13 cellular contexts compared by ENCODE assay signal in the genomic region with DNA sequence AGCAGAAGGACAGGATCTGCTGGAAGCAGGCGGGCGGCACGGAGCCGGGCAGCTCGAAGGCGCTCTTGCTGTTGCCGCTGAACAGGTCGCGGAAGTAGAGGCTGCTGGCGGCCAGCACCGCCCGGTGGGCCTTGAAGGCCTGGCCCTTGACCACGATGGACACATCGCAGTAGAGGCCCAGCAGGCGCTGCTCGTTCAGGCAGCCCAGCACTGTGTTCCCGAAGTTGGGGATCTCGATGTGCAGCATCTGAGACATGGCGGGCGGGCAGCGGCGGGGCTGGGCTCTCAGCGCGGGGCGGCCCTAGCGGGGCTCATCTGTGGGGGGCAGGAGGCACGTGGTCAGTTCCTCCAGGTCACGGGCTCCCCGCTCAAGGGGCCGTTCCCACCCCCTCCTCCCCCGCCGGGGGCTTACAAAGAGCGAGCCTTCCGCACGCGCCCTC. TPM values are rescaled to one million over a fixed set of nuclear protein-coding genes. Genes with fewer than 3 reads are reported as not detected.
DNase-seq lines count a peak whose midpoint lies in the region; ATAC-seq and TF ChIP-seq lines count a peak whose summit lies in the region.
"Had no signal": no experiment of that assay in that cellular context is flagged by ENCODE, and none has a peak within 500 bp of the region (broad histone marks: within the 10 kb centered on the region; RNA-seq: fewer than 3 reads in every experiment).

No MANE protein-coding gene starts in this region.

- H3K4me3 ChIP-seq in AG10803 (ENCODE audit: low read length), result peak overlapping the region; percentile 63
- H3K4me3 ChIP-seq in RWPE2 (ENCODE audit: severe bottlenecking), result peak overlapping the region; percentile 35
- H3K4me3 ChIP-seq in fibroblast of villous mesenchyme (ENCODE audit: low read depth, low read length), result peak overlapping the region; percentile 62
- H3K4me3 ChIP-seq in neural cell (ENCODE audit: low read length), result peak overlapping the region; percentile 87

- H3K27me3 ChIP-seq in RWPE2 (ENCODE audit: insufficient read depth, poor library complexity, severe bottlenecking), result no peaks in the 10 kb centered on the region
- peaks cover 4% of the 10 kb centered on the region for H3K27me3 ChIP-seq in neural cell (ENCODE audit: insufficient read depth, low read depth, low read length)
- H3K27me3 ChIP-seq: Peyer's patch had no signal

- H3K4me1 ChIP-seq in RWPE2 (ENCODE audit: insufficient read depth, poor library complexity, severe bottlenecking), result peaks cover 18% of the 10 kb centered on the region

- intact Hi-C loops in left cardiac atrium (cut with DNase I), result no loop called here

- no peaks in the 10 kb centered on the region for H4K20me1 ChIP-seq in neural cell (ENCODE audit: insufficient read depth)

- H3K9ac ChIP-seq in neural cell (ENCODE audit: low read length), result no peak overlapping the region

- no peak overlapping the region for H3K4me2 ChIP-seq in neural cell (ENCODE audit: low read length)

- no peak for ATAC-seq in RWPE2 (ENCODE audit: low read depth)
- ATAC-seq in left cardiac atrium, result no peak
- ATAC-seq in HG02571 (IDR thresholded peaks at IDR 0.05; ENCODE audit: unreplicated experiment), result no peak

- TF ChIP-seq CTCF in AG10803 (conservative IDR thresholded peaks at IDR 0.05; ENCODE audit: low read length) (no peak), RWPE2 (IDR thresholded peaks at IDR 0.05; ENCODE audit: poor library complexity, severe bottlenecking) (no peak), fibroblast of villous mesenchyme (IDR thresholded peaks at IDR 0.05; ENCODE audit: insufficient read depth, low read depth, low read length) (no peak), neural cell (IDR thresholded peaks at IDR 0.05; ENCODE audit: poor library complexity, severe bottlenecking) (no peak)

- DNase-seq in AG10803 (ENCODE audit: low read depth) (no peak), RWPE2 (ENCODE audit: low spot score) (no peak), fibroblast of villous mesenchyme (ENCODE audit: low read depth) (no peak), NCI-H2227 (lab: John Stamatoyannopoulos, UW; ENCODE audit: unreplicated experiment) (no peak), DMS 273 treated with DMSO at 0.1 percent for 48 hours (lab: John Stamatoyannopoulos, UW) (no peak), left cardiac atrium (no peak)
- DNase-seq: activated CD4-positive, CD25-positive, alpha-beta regulatory T cell; CD4-positive, alpha-beta memory T cell; effector CD8-positive, alpha-beta T cell; NCI-H1930 had no signal

- no peak for TF ChIP-seq EP300 in neural cell (conservative IDR thresholded peaks at IDR 0.05; ENCODE audit: poor library complexity, severe bottlenecking)

- H3K9me3 ChIP-seq in RWPE2 (ENCODE audit: severe bottlenecking), result no peaks in the 10 kb centered on the region
- no peaks in the 10 kb centered on the region for H3K9me3 ChIP-seq in neural cell (ENCODE audit: low read length)
- H3K9me3 ChIP-seq: Peyer's patch had no signal

- H3K79me2 ChIP-seq in neural cell (replicated peaks; ENCODE audit: insufficient read depth, low read length), result no peaks in the 10 kb centered on the region

- no peaks in the 10 kb centered on the region; the same call in 1 of the 2 replicates for H3K36me3 ChIP-seq in RWPE2 (ENCODE audit: low read depth)
- H3K36me3 ChIP-seq in neural cell (ENCODE audit: insufficient read depth, low read length), result no peaks in the 10 kb centered on the region

- H2AFZ ChIP-seq in neural cell (ENCODE audit: low read depth, low read length), result no peak overlapping the region

- H3K27ac ChIP-seq in RWPE2 (ENCODE audit: poor library complexity, severe bottlenecking) (peak overlapping the region; percentile 95), neural cell (ENCODE audit: low read length) (no peak overlapping the region)

- no peak for TF ChIP-seq RAD21 in neural cell (conservative IDR thresholded peaks at IDR 0.05)

- no peaks in the 10 kb centered on the region for H3K9me2 ChIP-seq in neural cell (ENCODE audit: insufficient read depth, low read length)

- no peaks in the 10 kb centered on the region for H3F3A ChIP-seq in neural cell (ENCODE audit: insufficient read depth, low read length, poor library complexity, severe bottlenecking)

TF ChIP-seq in neural cell, 6 proteins besides CTCF, POLR2A, EP300 and RAD21:
- TF ChIP-seq TAF1 (IDR thresholded peaks at IDR 0.05; ENCODE audit: low read depth) (no peak), POLR2AphosphoS5 (IDR thresholded peaks at IDR 0.05) (no peak), SMC3 (conservative IDR thresholded peaks at IDR 0.05; ENCODE audit: poor library complexity) (no peak), MXI1 (conservative IDR thresholded peaks at IDR 0.05; ENCODE audit: poor library complexity, severe bottlenecking) (no peak), EZH2 (IDR thresholded peaks at IDR 0.05; ENCODE audit: borderline replicate concordance, insufficient read depth, low read length, poor library complexity, severe bottlenecking) (no peak)
- TF ChIP-seq, protein P1, sequence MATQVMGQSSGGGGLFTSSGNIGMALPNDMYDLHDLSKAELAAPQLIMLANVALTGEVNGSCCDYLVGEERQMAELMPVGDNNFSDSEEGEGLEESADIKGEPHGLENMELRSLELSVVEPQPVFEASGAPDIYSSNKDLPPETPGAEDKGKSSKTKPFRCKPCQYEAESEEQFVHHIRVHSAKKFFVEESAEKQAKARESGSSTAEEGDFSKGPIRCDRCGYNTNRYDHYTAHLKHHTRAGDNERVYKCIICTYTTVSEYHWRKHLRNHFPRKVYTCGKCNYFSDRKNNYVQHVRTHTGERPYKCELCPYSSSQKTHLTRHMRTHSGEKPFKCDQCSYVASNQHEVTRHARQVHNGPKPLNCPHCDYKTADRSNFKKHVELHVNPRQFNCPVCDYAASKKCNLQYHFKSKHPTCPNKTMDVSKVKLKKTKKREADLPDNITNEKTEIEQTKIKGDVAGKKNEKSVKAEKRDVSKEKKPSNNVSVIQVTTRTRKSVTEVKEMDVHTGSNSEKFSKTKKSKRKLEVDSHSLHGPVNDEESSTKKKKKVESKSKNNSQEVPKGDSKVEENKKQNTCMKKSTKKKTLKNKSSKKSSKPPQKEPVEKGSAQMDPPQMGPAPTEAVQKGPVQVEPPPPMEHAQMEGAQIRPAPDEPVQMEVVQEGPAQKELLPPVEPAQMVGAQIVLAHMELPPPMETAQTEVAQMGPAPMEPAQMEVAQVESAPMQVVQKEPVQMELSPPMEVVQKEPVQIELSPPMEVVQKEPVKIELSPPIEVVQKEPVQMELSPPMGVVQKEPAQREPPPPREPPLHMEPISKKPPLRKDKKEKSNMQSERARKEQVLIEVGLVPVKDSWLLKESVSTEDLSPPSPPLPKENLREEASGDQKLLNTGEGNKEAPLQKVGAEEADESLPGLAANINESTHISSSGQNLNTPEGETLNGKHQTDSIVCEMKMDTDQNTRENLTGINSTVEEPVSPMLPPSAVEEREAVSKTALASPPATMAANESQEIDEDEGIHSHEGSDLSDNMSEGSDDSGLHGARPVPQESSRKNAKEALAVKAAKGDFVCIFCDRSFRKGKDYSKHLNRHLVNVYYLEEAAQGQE (IDR thresholded peaks at IDR 0.05; ENCODE audit: borderline replicate concordance), result no peak

RNA-seq across cellular contexts. Expression of gene NACC2, which starts 44.8 kb away (rescaled TPM):
- total RNA-seq in fibroblast of villous mesenchyme, result 30.3 and 34.1 TPM in 2 replicates
- 1.7 and 1.8 TPM in 2 replicates for polyA plus RNA-seq in neural cell
- 4.3 and 4.6 TPM in 2 replicates for polyA minus RNA-seq in neural cell
- total RNA-seq in left cardiac atrium, result 10 to 100 TPM; 28.6 to 38.5 TPM

Comparison
In these comparisons a context has a peak if more than half of its experiments do, and no peak if none do; other contexts are left out.
1. H3K4me3 ChIP-seq: peak in every context shown above with its lines; median percentile 87 in neural cell; 63 in AG10803; 62 in fibroblast of villous mesenchyme; 35 in RWPE2.